ENCODE assay signal across 23 cellular contexts in genomic region chr1:21873761-21874160, GRCh38.
"Had no signal": no experiment of that assay in that cellular context is flagged by ENCODE, and none has a peak within 500 bp of the region (broad histone marks: within the 10 kb centered on the region; RNA-seq: fewer than 3 reads in every experiment).

No MANE protein-coding gene starts in this region.

- H2AFZ ChIP-seq: parathyroid adenoma had no signal

- H3K4me1 ChIP-seq: parathyroid adenoma, right lobe of liver had no signal

- H3K9me3 Mint-ChIP-seq: dendritic cell treated with granulocyte-macrophage colony-stimulating factor and Interleukin-4, amounts not matched to agents 40 ng/mL and 50 ng/mL, for 4 days; immature natural killer cell; natural killer cell treated with Interleukin-12 subunit alpha and Interleukin-12 subunit beta and Interleukin-15 and Interleukin-18, amount 100 ng/mL, for 72 hours; stimulated activated naive B cell treated with anti-CD40 and anti-IgM and Interleukin-4, amounts not matched to agents 10 μg/mL and 1 μg/mL and 100 μg/mL, for 72 hours had no signal

- H3K9ac ChIP-seq: parathyroid adenoma had no signal

- H3K27ac Mint-ChIP-seq: dendritic cell treated with granulocyte-macrophage colony-stimulating factor and Interleukin-4, amounts not matched to agents 40 ng/mL and 50 ng/mL, for 4 days; immature natural killer cell; natural killer cell treated with Interleukin-12 subunit alpha and Interleukin-12 subunit beta and Interleukin-15 and Interleukin-18, amount 100 ng/mL, for 72 hours; stimulated activated naive B cell treated with anti-CD40 and anti-IgM and Interleukin-4, amounts not matched to agents 10 μg/mL and 1 μg/mL and 100 μg/mL, for 72 hours had no signal

- ATAC-seq: left cardiac atrium; left ventricle myocardium superior; natural killer cell treated with Interleukin-12 subunit alpha and Interleukin-12 subunit beta and Interleukin-15 and Interleukin-18, amount 100 ng/mL, for 72 hours; psoas muscle; right lobe of liver; stimulated activated naive B cell treated with anti-CD40 and anti-IgM and Interleukin-4, amounts not matched to agents 10 μg/mL and 1 μg/mL and 100 μg/mL, for 72 hours had no signal

- H3K4me3 ChIP-seq: lung, psoas muscle, right lobe of liver, stomach, upper lobe of left lung, uterus had no signal

- H3K4me3 Mint-ChIP-seq: dendritic cell treated with granulocyte-macrophage colony-stimulating factor and Interleukin-4, amounts not matched to agents 40 ng/mL and 50 ng/mL, for 4 days; immature natural killer cell; natural killer cell treated with Interleukin-12 subunit alpha and Interleukin-12 subunit beta and Interleukin-15 and Interleukin-18, amount 100 ng/mL, for 72 hours; stimulated activated naive B cell treated with anti-CD40 and anti-IgM and Interleukin-4, amounts not matched to agents 10 μg/mL and 1 μg/mL and 100 μg/mL, for 72 hours had no signal

- H3K36me3 Mint-ChIP-seq: immature natural killer cell; natural killer cell treated with Interleukin-12 subunit alpha and Interleukin-12 subunit beta and Interleukin-15 and Interleukin-18, amount 100 ng/mL, for 72 hours; stimulated activated naive B cell treated with anti-CD40 and anti-IgM and Interleukin-4, amounts not matched to agents 10 μg/mL and 1 μg/mL and 100 μg/mL, for 72 hours had no signal

- DNase-seq: cerebellar nuclear complex; erythroblast; foreskin melanocyte; glutamatergic neuron; immature natural killer cell; kidney; left cardiac atrium; left ventricle myocardium superior; mesenchymal stem cell; midbrain; retina; right lobe of liver; stimulated activated CD4-positive, alpha-beta T cell treated with anti-CD3 and anti-CD28 coated beads, Interleukin-2, amount 100 ng/mL, for 24 hours; stimulated activated CD4-positive, alpha-beta T cell treated with anti-CD3 and anti-CD28 coated beads, Interleukin-4, amount 100 ng/mL, for 4 hours; stimulated activated naive B cell treated with anti-CD40 and anti-IgM and Interleukin-4, amounts not matched to agents 10 μg/mL and 1 μg/mL and 100 μg/mL, for 72 hours; stomach; uterus had no signal

- H3K4me1 Mint-ChIP-seq: immature natural killer cell had no signal

- H3K36me3 ChIP-seq: right lobe of liver, uterus had no signal

- H3K9me3 ChIP-seq: psoas muscle, right lobe of liver, stomach, upper lobe of left lung, uterus had no signal

- H3K27me3 Mint-ChIP-seq: dendritic cell treated with granulocyte-macrophage colony-stimulating factor and Interleukin-4, amounts not matched to agents 40 ng/mL and 50 ng/mL, for 4 days; natural killer cell treated with Interleukin-12 subunit alpha and Interleukin-12 subunit beta and Interleukin-15 and Interleukin-18, amount 100 ng/mL, for 72 hours had no signal

- H3K27me3 ChIP-seq: right lobe of liver, stomach, upper lobe of left lung, uterus had no signal

- H3K27ac ChIP-seq: parathyroid adenoma, psoas muscle, right lobe of liver, upper lobe of left lung, uterus had no signal
